In the genomic region with DNA sequence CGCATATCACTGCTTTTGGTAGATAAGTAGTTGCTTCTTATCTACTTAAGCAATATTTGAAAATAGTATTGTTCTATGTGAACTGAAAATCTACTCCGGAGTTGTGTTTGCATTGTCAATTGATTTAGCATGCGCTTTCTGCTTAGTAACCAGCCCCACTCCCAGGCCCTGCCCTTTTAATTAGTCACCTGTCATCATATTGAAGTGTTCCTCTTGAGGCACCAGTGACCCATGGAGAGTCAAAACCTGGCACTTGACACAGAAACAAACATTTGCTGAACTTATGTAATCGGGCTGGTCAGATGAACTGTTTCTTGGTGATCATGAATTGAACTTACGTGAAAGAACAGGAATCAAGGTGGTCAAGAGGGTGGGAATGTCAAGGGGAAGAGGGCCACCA, we compare ENCODE assay signal across 13 cellular contexts. TPM values are rescaled to one million over a fixed set of nuclear protein-coding genes. Genes with fewer than 3 reads are reported as not detected.
DNase-seq lines count a peak whose midpoint lies in the region; ATAC-seq and TF ChIP-seq lines count a peak whose summit lies in the region.
"Had no signal": no experiment of that assay in that cellular context is flagged by ENCODE, and none has a peak within 500 bp of the region (broad histone marks: within the 10 kb centered on the region; RNA-seq: fewer than 3 reads in every experiment).

No MANE protein-coding gene starts in this region.

- H3K36me3 ChIP-seq in heart left ventricle = no peaks in the 10 kb centered on the region
- no peaks in the 10 kb centered on the region for H3K36me3 ChIP-seq in thyroid gland
- H3K36me3 ChIP-seq: esophagus squamous epithelium had no signal

- DNase-seq in NCI-H187 (lab: John Stamatoyannopoulos, UW) = peak; percentile 21 to 58
- DNase-seq in NCI-H187 treated with DMSO at 0.1 percent for 48 hours (lab: John Stamatoyannopoulos, UW) = no peak
- peak; percentile 59 for DNase-seq in NCI-H510A (lab: John Stamatoyannopoulos, UW)
- no peak for DNase-seq in heart left ventricle
- DNase-seq in thyroid gland = peak; percentile 79 to 81
- DNase-seq in NCI-H2171 (lab: John Stamatoyannopoulos, UW) = no peak
- DNase-seq in activated naive CD4-positive, alpha-beta T cell (lab: John Stamatoyannopoulos, UW) = no peak
- DNase-seq in stimulated activated CD4-positive, alpha-beta T cell treated with anti-CD3 and anti-CD28 coated beads, Interleukin-4, amount 100 ng/mL, for 4 hours = no peak
- DNase-seq: activated gamma-delta T cell; aorta; esophagus squamous epithelium; posterior cingulate gyrus; stimulated activated CD4-positive, alpha-beta T cell treated with anti-CD3 and anti-CD28 coated beads, Interleukin-15, amount 100 ng/mL, for 24 hours had no signal

- H3K27ac ChIP-seq in heart left ventricle (peak overlapping the region in 1 of 12 donors; percentile 28), thyroid gland (peak overlapping the region; percentile 61 to 76 (median 75))

- peaks cover 0 to 16% (median 2%) of the 10 kb centered on the region in 12 donors for H3K4me1 ChIP-seq in heart left ventricle
- peaks cover 25 to 41% of the 10 kb centered on the region in 2 donors for H3K4me1 ChIP-seq in thyroid gland

- intact Hi-C loops in heart left ventricle (cut with DNase I) = loop anchor here in 6 of 10 donors (1.0 to 10.0 kb wide), 8 partner anchors 72 to 110 kb away; no protein-coding TSS in a partner anchor
- intact Hi-C loops in thyroid gland (cut with DNase I) = no loop called here

- H3K4me3 ChIP-seq in heart left ventricle (no peak overlapping the region), thyroid gland (replicated peaks in 1 of 3) (no peak overlapping the region)
- H3K4me3 ChIP-seq: esophagus squamous epithelium had no signal

- peak; percentile 75 to 82 (median 79) for ATAC-seq in heart left ventricle

- no peak for TF ChIP-seq POLR2A in heart left ventricle (IDR thresholded peaks at IDR 0.05)
- TF ChIP-seq POLR2A in thyroid gland (IDR thresholded peaks at IDR 0.05) = no peak

- H3K27me3 ChIP-seq in heart left ventricle (no peaks in the 10 kb centered on the region), thyroid gland (no peaks in the 10 kb centered on the region)
- H3K27me3 ChIP-seq: esophagus squamous epithelium had no signal

- WGBS in heart left ventricle, 4 donors = 48 to 70% (median 58%) methylated on average over 5 of the region's 5 CpGs
- 35 to 42% methylated on average over 5 of the region's 5 CpGs for WGBS in thyroid gland, 2 donors

- no peak for TF ChIP-seq CTCF in heart left ventricle (IDR thresholded peaks at IDR 0.05)
- peak in 1 of 6 experiments; percentile 4 for TF ChIP-seq CTCF in thyroid gland (IDR thresholded peaks at IDR 0.05)

- H3K9me3 ChIP-seq in heart left ventricle (no peaks in the 10 kb centered on the region), thyroid gland (no peaks in the 10 kb centered on the region)
- H3K9me3 ChIP-seq: esophagus squamous epithelium had no signal

RNA-seq across cellular contexts. Expression of a gene that starts 27.8 kb away (rescaled TPM):
- total RNA-seq in heart left ventricle (1 to 10 TPM in 8 of 9 donors, under 1 TPM in 1; 0.78 to 4.5 (median 1.4) TPM), thyroid gland (1 to 10 TPM; 5.8 to 8.6 (median 7.3) TPM)
- polyA plus RNA-seq in heart left ventricle = 1 to 10 TPM in 1 of 2 donors, under 1 TPM in 1; 0.60 to 6.1 TPM

RNA-seq across cellular contexts. Expression of a gene that starts 58.9 kb away (rescaled TPM):
- total RNA-seq in heart left ventricle (10 to 100 TPM in 1 of 9 donors, 1 to 10 TPM in 8; 2.3 to 10.6 (median 5.6) TPM), thyroid gland (10 to 100 TPM; 21.8 to 24.4 (median 22.8) TPM)
- polyA plus RNA-seq in heart left ventricle = 1 to 10 TPM; 2.0 to 2.6 TPM

Comparison
In these comparisons a context has a peak if more than half of its experiments do, and no peak if none do; other contexts are left out.
1. DNase-seq: peak in NCI-H187 (2 of 2), NCI-H510A (single experiment) and thyroid gland (2 of 2); none in NCI-H187 treated with DMSO at 0.1 percent for 48 hours (single experiment), heart left ventricle (0 of 5), NCI-H2171 (single experiment), activated naive CD4-positive, alpha-beta T cell (0 of 4) and stimulated activated CD4-positive, alpha-beta T cell treated with anti-CD3 and anti-CD28 coated beads, Interleukin-4, amount 100 ng/mL, for 4 hours (0 of 2).